ENCODE assay signal across 8 cellular contexts in the genomic region with DNA sequence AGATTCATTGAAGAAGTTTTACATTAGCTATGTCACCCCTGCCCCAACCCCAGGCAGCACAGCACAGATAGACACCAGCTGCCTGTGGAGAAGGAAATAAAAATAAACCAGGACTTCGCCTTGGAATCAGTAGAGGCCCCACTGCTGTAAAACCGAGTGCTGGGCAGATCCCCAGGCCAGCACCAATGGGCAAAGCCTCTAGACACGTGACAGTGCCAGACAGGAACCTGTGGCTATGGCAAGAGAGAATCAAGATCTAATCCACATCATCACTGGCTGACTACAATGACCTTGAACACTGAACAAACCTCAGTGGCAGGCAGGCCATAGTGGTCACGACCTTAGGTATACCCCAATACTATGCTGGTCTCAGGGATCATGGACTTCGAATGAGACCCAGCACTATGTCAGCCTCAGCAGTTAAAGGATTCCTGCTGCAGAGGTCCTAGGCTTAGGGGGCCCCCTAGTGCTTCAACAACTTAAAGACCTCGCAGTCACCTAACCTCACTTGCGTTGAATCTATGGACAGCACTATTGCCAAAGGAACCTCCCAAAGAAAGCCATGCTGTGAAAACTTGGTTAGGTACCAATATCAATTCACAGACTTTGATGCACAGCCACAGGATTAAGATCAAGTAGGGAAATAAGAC.
DNase-seq lines count a peak whose midpoint lies in the region; ATAC-seq and TF ChIP-seq lines count a peak whose summit lies in the region.

No MANE protein-coding gene starts in this region.

- intact Hi-C loops in PC-3 (cut with micrococcal nuclease): loop anchor here (5.0 kb wide), 1 partner anchor 405 kb away; no protein-coding TSS in a partner anchor

- ATAC-seq in PC-3: peak; percentile 53; the same call in 1 of the 2 replicates
- ATAC-seq in GM18909 (IDR thresholded peaks at IDR 0.05; ENCODE audit: poor library complexity, unreplicated experiment): no peak
- no peak for ATAC-seq in GM21360 (IDR thresholded peaks at IDR 0.05; ENCODE audit: unreplicated experiment)

- TF ChIP-seq CTCF in C4-2B (conservative IDR thresholded peaks at IDR 0.05) (peak; percentile 74), PC-3 (conservative IDR thresholded peaks at IDR 0.05; ENCODE audit: low read depth, low read length) (peak; percentile 73)

- no TSS peak for BruUV-seq in PC-3 (replicated peaks; lab: Mats Ljungman, UMichigan)

- H3K27me3 ChIP-seq in HAP-1 (ENCODE audit: low read depth) (no peaks in the 10 kb centered on the region), PC-3 (ENCODE audit: low read length) (no peaks in the 10 kb centered on the region)

- no peaks in the 10 kb centered on the region for H3K9me3 ChIP-seq in HAP-1
- H3K9me3 ChIP-seq in PC-3 (ENCODE audit: low read length): no peaks in the 10 kb centered on the region

- no peak overlapping the region for H2AFZ ChIP-seq in PC-3 (ENCODE audit: low read length)

- H3K79me2 ChIP-seq in PC-3 (ENCODE audit: low read length): no peaks in the 10 kb centered on the region

- no peak overlapping the region for H3K4me2 ChIP-seq in PC-3 (ENCODE audit: low read length)

- POLR2A ChIA-PET in PC-3 (lab: Charles Lee; ENCODE audit: unreplicated experiment): no interaction called here

- H3K27ac ChIP-seq in C4-2B: no peak overlapping the region
- no peak overlapping the region for H3K27ac ChIP-seq in PC-3 (ENCODE audit: low read length)

- CTCF ChIA-PET in PC-3 (lab: Charles Lee): no interaction called here

- H3K9ac ChIP-seq in PC-3 (ENCODE audit: low read length): no peak overlapping the region

- H3K4me1 ChIP-seq in HAP-1 (no peaks in the 10 kb centered on the region), PC-3 (ENCODE audit: insufficient read depth, low read length) (peaks cover 4% of the 10 kb centered on the region)

- DNase-seq in HAP-1 (ENCODE audit: low spot score in 2 of 2) (peak; percentile 51 to 52), PC-3 (peak; percentile 63), glomerular visceral epithelial cell (ENCODE audit: extremely low spot score) (peak; percentile 15), cerebellar nuclear complex (lab: John Stamatoyannopoulos, UW) (no peak), activated gamma-delta T cell treated with Interleukin-2 at 50 U/mL for 16 hours (no peak)

- H3K4me3 ChIP-seq in HAP-1: no peak overlapping the region
- H3K4me3 ChIP-seq in PC-3 (ENCODE audit: low read length): no peak overlapping the region

- no peaks in the 10 kb centered on the region for H3K36me3 ChIP-seq in HAP-1 (replicated peaks)
- H3K36me3 ChIP-seq in PC-3 (ENCODE audit: low read depth, low read length): no peaks in the 10 kb centered on the region

- H3K9me2 ChIP-seq in PC-3 (replicated peaks; ENCODE audit: low read length): no peaks in the 10 kb centered on the region

- in situ Hi-C loops in HAP-1 (cut with MboI; ENCODE audit: low sequenced_read_pairs): no loop called here

- no peaks in the 10 kb centered on the region for H4K20me1 ChIP-seq in PC-3 (ENCODE audit: low read length)

- no peaks in the 10 kb centered on the region for H3F3A ChIP-seq in PC-3 (ENCODE audit: low read length, unreplicated experiment)

Comparison
In these comparisons a context has a peak if more than half of its experiments do, and no peak if none do; other contexts are left out.
1. DNase-seq: peak in HAP-1 (2 of 2), PC-3 (single experiment) and glomerular visceral epithelial cell (single experiment); none in cerebellar nuclear complex (0 of 2) and activated gamma-delta T cell treated with Interleukin-2 at 50 U/mL for 16 hours (single experiment).